31 cellular contexts compared by ENCODE assay signal in the genomic region with DNA sequence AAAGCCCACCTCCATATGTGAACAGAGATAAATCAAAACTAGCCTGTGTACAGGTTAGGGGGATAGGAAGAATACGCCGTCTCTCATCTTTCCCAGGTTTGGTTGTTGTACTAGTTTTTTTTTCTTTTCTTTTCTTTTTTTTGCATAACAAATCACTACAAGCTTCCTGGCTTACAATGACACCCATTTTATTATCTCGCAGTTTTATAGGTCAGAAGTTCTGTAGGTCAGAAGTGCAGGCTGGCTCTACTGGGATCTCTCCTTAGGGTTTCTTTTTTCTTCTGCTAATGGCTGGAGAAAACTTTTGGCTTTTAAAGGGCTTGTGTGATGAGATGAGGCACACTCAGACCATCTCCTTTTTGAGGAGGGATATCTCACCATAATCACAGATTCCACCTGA.
"Had no signal": no experiment of that assay in that cellular context is flagged by ENCODE, and none has a peak within 500 bp of the region (broad histone marks: within the 10 kb centered on the region; RNA-seq: fewer than 3 reads in every experiment).

No MANE protein-coding gene starts in this region.

- H3K4me3 Mint-ChIP-seq: naive thymus-derived CD8-positive, alpha-beta T cell; natural killer cell treated with Interleukin-12 subunit alpha and Interleukin-12 subunit beta and Interleukin-15 and Interleukin-18, amount 100 ng/mL, for 72 hours; neural progenitor cell; stimulated activated memory B cell treated with anti-CD40 and anti-IgM and Interleukin-4, amounts not matched to agents 10 μg/mL and 1 μg/mL and 100 μg/mL, for 72 hours; stimulated activated naive CD8-positive, alpha-beta T cell treated with anti-CD3 and anti-CD28 coated beads, Interleukin-15, amount 100 ng/mL, for 72 hours; type B pancreatic cell had no signal

- H3K9me3 Mint-ChIP-seq: naive thymus-derived CD8-positive, alpha-beta T cell; natural killer cell treated with Interleukin-12 subunit alpha and Interleukin-12 subunit beta and Interleukin-15 and Interleukin-18, amount 100 ng/mL, for 72 hours; neural progenitor cell; stimulated activated memory B cell treated with anti-CD40 and anti-IgM and Interleukin-4, amounts not matched to agents 10 μg/mL and 1 μg/mL and 100 μg/mL, for 72 hours; stimulated activated naive CD8-positive, alpha-beta T cell treated with anti-CD3 and anti-CD28 coated beads, Interleukin-15, amount 100 ng/mL, for 72 hours; type B pancreatic cell had no signal

- H3K4me3 ChIP-seq: neural progenitor cell, ovary, psoas muscle, right lobe of liver, sigmoid colon, smooth muscle cell, spleen, suprapubic skin, testis, tibial artery, transverse colon, upper lobe of right lung, uterus had no signal

- H3K36me3 Mint-ChIP-seq: naive thymus-derived CD8-positive, alpha-beta T cell; natural killer cell treated with Interleukin-12 subunit alpha and Interleukin-12 subunit beta and Interleukin-15 and Interleukin-18, amount 100 ng/mL, for 72 hours; neural progenitor cell; stimulated activated memory B cell treated with anti-CD40 and anti-IgM and Interleukin-4, amounts not matched to agents 10 μg/mL and 1 μg/mL and 100 μg/mL, for 72 hours; type B pancreatic cell had no signal

- H3K4me2 ChIP-seq: neural progenitor cell, smooth muscle cell had no signal

- H3K4me1 Mint-ChIP-seq: stimulated activated naive CD8-positive, alpha-beta T cell treated with anti-CD3 and anti-CD28 coated beads, Interleukin-15, amount 100 ng/mL, for 72 hours had no signal

- DNase-seq: naive thymus-derived CD8-positive, alpha-beta T cell; occipital lobe; ovary; posterior cingulate gyrus; psoas muscle; right cardiac atrium; right lobe of liver; sigmoid colon; spleen; stimulated activated CD4-positive, alpha-beta T cell treated with anti-CD3 and anti-CD28 coated beads, Interleukin-12 subunit alpha, Interleukin-12 subunit beta, amount 100 ng/mL, for 4 hours; stimulated activated CD4-positive, alpha-beta T cell treated with anti-CD3 and anti-CD28 coated beads, Interleukin-1b, Interleukin-23, amount 100 ng/mL, for 48 hours; stimulated activated CD4-positive, alpha-beta T cell treated with anti-CD3 and anti-CD28 coated beads, Interleukin-4, amount 100 ng/mL, for 1 hour; stimulated activated CD4-positive, alpha-beta T cell treated with anti-CD3 and anti-CD28 coated beads, Interleukin-4, amount 100 ng/mL, for 4 hours; stimulated activated CD8-positive, alpha-beta memory T cell treated with anti-CD3 and anti-CD28 coated beads, Interleukin-4, amount 100 ng/mL, for 48 hours; stimulated activated naive CD4-positive, alpha-beta T cell; stimulated activated naive CD8-positive, alpha-beta T cell treated with anti-CD3 and anti-CD28 coated beads, Interleukin-15, amount 100 ng/mL, for 72 hours; stimulated activated naive CD8-positive, alpha-beta T cell treated with anti-CD3 and anti-CD28 coated beads, Interleukin-15, Interleukin-2, amounts not matched to agents 100 U/mL and 50 U/mL, for 24 hours; substantia nigra; testis; tibial artery; transverse colon; upper lobe of right lung; uterus had no signal

- H3K27me3 ChIP-seq: neural progenitor cell, ovary, testis, uterus had no signal

- H3K36me3 ChIP-seq: neural progenitor cell, ovary, right lobe of liver, sigmoid colon, spleen, suprapubic skin, tibial artery, transverse colon, upper lobe of right lung, uterus had no signal

- H3K27ac ChIP-seq: neural progenitor cell, ovary, parathyroid adenoma, psoas muscle, right lobe of liver, sigmoid colon, spleen, suprapubic skin, testis, tibial artery, upper lobe of right lung, uterus had no signal

- H3K27ac Mint-ChIP-seq: naive thymus-derived CD8-positive, alpha-beta T cell; natural killer cell treated with Interleukin-12 subunit alpha and Interleukin-12 subunit beta and Interleukin-15 and Interleukin-18, amount 100 ng/mL, for 72 hours; neural progenitor cell; progenitor cell of endocrine pancreas; stimulated activated memory B cell treated with anti-CD40 and anti-IgM and Interleukin-4, amounts not matched to agents 10 μg/mL and 1 μg/mL and 100 μg/mL, for 72 hours; type B pancreatic cell had no signal

- H3K79me2 ChIP-seq: parathyroid adenoma had no signal

- H3K4me1 ChIP-seq: neural progenitor cell, parathyroid adenoma, psoas muscle, right lobe of liver, sigmoid colon, spleen, suprapubic skin, testis, tibial artery, upper lobe of right lung, uterus had no signal

- H2AFZ ChIP-seq: neural progenitor cell, parathyroid adenoma had no signal

- ATAC-seq: naive thymus-derived CD8-positive, alpha-beta T cell; natural killer cell treated with Interleukin-12 subunit alpha and Interleukin-12 subunit beta and Interleukin-15 and Interleukin-18, amount 100 ng/mL, for 72 hours; psoas muscle; right cardiac atrium; right lobe of liver; stimulated activated memory B cell treated with anti-CD40 and anti-IgM and Interleukin-4, amounts not matched to agents 10 μg/mL and 1 μg/mL and 100 μg/mL, for 72 hours; stimulated activated naive CD8-positive, alpha-beta T cell treated with anti-CD3 and anti-CD28 coated beads, Interleukin-15, amount 100 ng/mL, for 72 hours; stimulated activated naive CD8-positive, alpha-beta T cell treated with anti-CD3 and anti-CD28 coated beads, Interleukin-15, Interleukin-2, amounts not matched to agents 100 U/mL and 50 U/mL, for 24 hours; upper lobe of right lung had no signal
